Comparison of ENCODE assay signal across 1 cellular context in the genomic region with DNA sequence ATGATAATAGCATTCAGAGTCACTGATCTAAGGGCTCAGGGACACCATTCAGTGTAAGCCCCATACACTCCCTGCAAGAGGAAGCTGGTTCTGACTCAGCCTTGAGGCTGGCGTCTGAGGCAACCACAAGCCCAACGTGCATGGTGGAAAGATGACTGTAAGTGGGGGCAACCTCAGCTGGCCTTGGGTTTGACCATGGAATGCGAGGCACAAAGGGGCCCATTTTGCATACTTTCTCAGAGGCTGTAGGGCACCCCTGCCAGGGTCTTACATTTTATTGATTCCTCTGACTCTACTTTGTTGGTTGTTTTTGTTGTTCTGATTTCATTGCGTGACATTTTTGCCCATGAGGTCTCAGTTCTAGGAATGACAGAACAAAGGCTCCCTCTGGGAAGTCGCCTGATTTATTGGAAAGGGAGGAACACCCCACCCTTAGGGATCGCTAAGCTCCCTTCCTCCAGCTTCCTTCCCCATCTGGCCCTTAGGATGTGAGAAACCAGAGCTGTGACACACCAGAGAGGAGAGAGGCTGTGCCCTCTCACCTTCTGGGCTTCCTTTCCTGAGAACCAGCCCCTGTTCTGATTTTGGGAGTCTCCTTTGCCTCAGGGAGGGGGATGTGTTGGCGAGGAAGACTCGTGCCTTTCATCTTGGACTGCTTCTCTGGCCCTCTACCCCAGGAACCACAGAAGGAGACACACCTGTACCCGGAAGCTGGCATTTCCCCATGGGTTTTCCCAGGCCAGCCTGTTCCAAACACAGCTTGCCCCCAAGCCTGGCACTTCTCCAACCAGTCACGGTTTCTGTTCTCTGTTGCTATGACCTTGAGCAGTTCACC.
TF ChIP-seq lines count a peak whose summit lies in the region.

No MANE protein-coding gene starts in this region.

TF ChIP-seq in H1, 55 proteins besides CTCF, POLR2A, EP300 and RAD21 (continued from another document):
- TF ChIP-seq CHD1 (IDR thresholded peaks at IDR 0.05; ENCODE audit: low read depth, low read length): no peak
- no peak for TF ChIP-seq TCF12 (IDR thresholded peaks at IDR 0.05; ENCODE audit: low read depth, low read length)
- TF ChIP-seq PHF8 (conservative IDR thresholded peaks at IDR 0.05; ENCODE audit: low read depth, low read length): no peak
- TF ChIP-seq YY1 (IDR thresholded peaks at IDR 0.05; ENCODE audit: low read depth, low read length): no peak
- TF ChIP-seq SIX5 (IDR thresholded peaks at IDR 0.05; ENCODE audit: low read depth, low read length): no peak
- TF ChIP-seq, protein P1, sequence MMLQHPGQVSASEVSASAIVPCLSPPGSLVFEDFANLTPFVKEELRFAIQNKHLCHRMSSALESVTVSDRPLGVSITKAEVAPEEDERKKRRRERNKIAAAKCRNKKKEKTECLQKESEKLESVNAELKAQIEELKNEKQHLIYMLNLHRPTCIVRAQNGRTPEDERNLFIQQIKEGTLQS (IDR thresholded peaks at IDR 0.05; ENCODE audit: insufficient read depth, low read depth, low read length): no peak
- no peak for TF ChIP-seq GABPA (IDR thresholded peaks at IDR 0.05; ENCODE audit: borderline replicate concordance, insufficient read depth, low read length)
- TF ChIP-seq CBX8 (IDR thresholded peaks at IDR 0.05; ENCODE audit: borderline replicate concordance, low read depth, low read length): no peak
- no peak for TF ChIP-seq BRCA1 (IDR thresholded peaks at IDR 0.05; ENCODE audit: low read depth, low read length)
- TF ChIP-seq ASH2L (IDR thresholded peaks at IDR 0.05; ENCODE audit: low read length): no peak
- TF ChIP-seq SAP30 (IDR thresholded peaks at IDR 0.05; ENCODE audit: insufficient read depth, insufficient replicate concordance, low read length): no peak
- TF ChIP-seq, protein P2, sequence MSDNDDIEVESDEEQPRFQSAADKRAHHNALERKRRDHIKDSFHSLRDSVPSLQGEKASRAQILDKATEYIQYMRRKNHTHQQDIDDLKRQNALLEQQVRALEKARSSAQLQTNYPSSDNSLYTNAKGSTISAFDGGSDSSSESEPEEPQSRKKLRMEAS (IDR thresholded peaks at IDR 0.05): no peak
- TF ChIP-seq EZH2 (IDR thresholded peaks at IDR 0.05; ENCODE audit: low read depth, low read length, severe bottlenecking): no peak
- TF ChIP-seq KDM1A (IDR thresholded peaks at IDR 0.05; ENCODE audit: borderline replicate concordance, low read length): no peak
- TF ChIP-seq CHD2 (IDR thresholded peaks at IDR 0.05; ENCODE audit: low read length): no peak
- no peak for TF ChIP-seq JUND (IDR thresholded peaks at IDR 0.05; ENCODE audit: low read length)
TF ChIP-seq in H1: peak in this region for 0.
